8 cellular contexts compared by ENCODE assay signal in the genomic region with DNA sequence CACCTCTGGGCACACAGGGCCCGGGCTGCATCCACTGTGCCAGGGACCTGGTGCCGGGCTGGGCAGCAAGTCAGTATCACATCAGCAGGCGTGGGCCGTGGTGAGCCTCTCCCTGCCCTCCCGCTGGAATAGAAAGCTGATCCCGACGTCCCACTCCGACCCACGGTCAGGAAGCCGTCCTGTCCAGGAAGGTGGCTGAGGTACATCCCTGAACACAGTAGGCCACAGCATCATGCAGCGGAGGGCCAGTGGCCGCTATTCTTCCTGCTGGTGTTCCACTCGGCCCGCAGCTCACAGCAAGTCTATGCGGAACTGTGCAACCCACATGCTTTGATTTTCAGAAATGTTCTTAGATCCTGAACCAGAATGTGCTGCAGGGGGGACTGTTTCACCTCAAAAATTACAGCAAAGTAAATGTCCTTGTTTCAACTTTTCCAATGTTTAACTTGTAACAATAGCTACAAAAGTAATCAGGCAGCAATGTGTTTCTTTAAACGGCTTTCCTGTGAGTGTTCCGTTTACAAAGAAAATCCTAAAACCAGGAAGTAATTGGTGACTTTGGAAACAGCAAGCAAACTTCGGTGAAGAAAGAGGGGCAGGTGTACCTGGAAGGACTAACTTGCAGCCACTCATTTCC. TPM values are rescaled to one million over a fixed set of nuclear protein-coding genes. Genes with fewer than 3 reads are reported as not detected.
A peak's percentile ranks its signal among the peaks of the same experiment; 100 is the strongest.
DNase-seq lines count a peak whose midpoint lies in the region; ATAC-seq and TF ChIP-seq lines count a peak whose summit lies in the region.

No MANE protein-coding gene starts in this region.

- intact Hi-C loops in activated T-helper 2 cell treated with anti-CD3 and anti-CD28 coated beads, Interferon-gamma antibody, Interleukin-2, Interleukin-4, amounts not matched to agents 10 μg/mL and 5 μg/mL and 100 μg/mL, durations not matched to agents 14 hours and 24 hours and 36 hours (cut with micrococcal nuclease): loop anchor here (2.0 to 10.0 kb wide), 2 partner anchors 21 to 129 kb away; no protein-coding TSS in a partner anchor
- intact Hi-C loops in spleen (cut with DNase I; ENCODE audit: low total_unique reads): no loop called here

- peaks cover 0 to 12% (median 0%) of the 10 kb centered on the region in 7 donors for H3K27me3 ChIP-seq in spleen (replicated peaks in 1 of 7)

- peak overlapping the region; percentile 35 for H3K4me3 ChIP-seq in HFF-Myc (replicated peaks; ENCODE audit: low read depth, low read length)
- peak overlapping the region; percentile 49 for H3K4me3 ChIP-seq in iPS-18c (ENCODE audit: insufficient read depth, low read depth, low read length)
- peak overlapping the region; percentile 58 to 86 (median 74) for H3K4me3 ChIP-seq in spleen

- no peaks in the 10 kb centered on the region for H3K36me3 Mint-ChIP-seq in activated T-helper 2 cell treated with anti-CD3 and anti-CD28 coated beads, Interferon-gamma antibody, Interleukin-2, Interleukin-4, amounts not matched to agents 10 μg/mL and 5 μg/mL and 100 μg/mL, durations not matched to agents 14 hours and 24 hours and 36 hours (ENCODE audit: low read depth)

- no peak for TF ChIP-seq POLR2A in spleen (IDR thresholded peaks at IDR 0.05)

- H3K9me3 Mint-ChIP-seq in activated T-helper 2 cell treated with anti-CD3 and anti-CD28 coated beads, Interferon-gamma antibody, Interleukin-2, Interleukin-4, amounts not matched to agents 10 μg/mL and 5 μg/mL and 100 μg/mL, durations not matched to agents 14 hours and 24 hours and 36 hours: no peaks in the 10 kb centered on the region

- DNase-seq in HFF-Myc (ENCODE audit: extremely low read depth, low read depth) (no peak), spleen (peak; percentile 78), RPMI8226 (no peak), DMS153 (lab: John Stamatoyannopoulos, UW) (no peak), glomerular visceral epithelial cell (ENCODE audit: extremely low spot score) (no peak)
- DNase-seq in activated T-helper 2 cell treated with anti-CD3 and anti-CD28 coated beads, Interferon-gamma antibody, Interleukin-2, Interleukin-4, amounts not matched to agents 10 μg/mL and 5 μg/mL and 100 μg/mL, durations not matched to agents 14 hours and 24 hours and 36 hours (ENCODE audit: low spot score): no peak

- 42 to 51% (median 46%) methylated on average over 10 to 18 of the region's 18 CpGs for WGBS in spleen, 5 donors

- no peak for ATAC-seq in GM21529 (IDR thresholded peaks at IDR 0.05; ENCODE audit: unreplicated experiment)

- H3K36me3 ChIP-seq in spleen: no peaks in the 10 kb centered on the region

- H3K9me3 ChIP-seq in iPS-18c (ENCODE audit: control insufficient read depth, insufficient read depth, low read length) (no peaks in the 10 kb centered on the region), spleen (no peaks in the 10 kb centered on the region)

- peak overlapping the region; percentile 65 for H3K27ac Mint-ChIP-seq in activated T-helper 2 cell treated with anti-CD3 and anti-CD28 coated beads, Interferon-gamma antibody, Interleukin-2, Interleukin-4, amounts not matched to agents 10 μg/mL and 5 μg/mL and 100 μg/mL, durations not matched to agents 14 hours and 24 hours and 36 hours

- peak overlapping the region; percentile 39 to 88 (median 78) for H3K27ac ChIP-seq in spleen

- H3K4me1 ChIP-seq in spleen: peaks cover 18 to 84% (median 59%) of the 10 kb centered on the region in 6 donors

- H3K27me3 Mint-ChIP-seq in activated T-helper 2 cell treated with anti-CD3 and anti-CD28 coated beads, Interferon-gamma antibody, Interleukin-2, Interleukin-4, amounts not matched to agents 10 μg/mL and 5 μg/mL and 100 μg/mL, durations not matched to agents 14 hours and 24 hours and 36 hours (ENCODE audit: low read depth): no peaks in the 10 kb centered on the region

- H3K4me1 Mint-ChIP-seq in activated T-helper 2 cell treated with anti-CD3 and anti-CD28 coated beads, Interferon-gamma antibody, Interleukin-2, Interleukin-4, amounts not matched to agents 10 μg/mL and 5 μg/mL and 100 μg/mL, durations not matched to agents 14 hours and 24 hours and 36 hours (ENCODE audit: low read depth): peaks cover 51% of the 10 kb centered on the region

- no peak for TF ChIP-seq CTCF in HFF-Myc (IDR thresholded peaks at IDR 0.05; ENCODE audit: low read depth, low read length, missing control alignments)
- no peak for TF ChIP-seq CTCF in spleen (IDR thresholded peaks at IDR 0.05 in 8 of 11, conservative IDR thresholded peaks at IDR 0.05 in 3 of 11)

- H3K4me3 Mint-ChIP-seq in activated T-helper 2 cell treated with anti-CD3 and anti-CD28 coated beads, Interferon-gamma antibody, Interleukin-2, Interleukin-4, amounts not matched to agents 10 μg/mL and 5 μg/mL and 100 μg/mL, durations not matched to agents 14 hours and 24 hours and 36 hours (ENCODE audit: low read depth): peak overlapping the region; percentile 68

RNA-seq across cellular contexts. Expression of a gene that starts 0.7 kb away (rescaled TPM):
- 5.6 and 6.7 TPM in 2 replicates for total RNA-seq in activated T-helper 2 cell treated with anti-CD3 and anti-CD28 coated beads, Interferon-gamma antibody, Interleukin-2, Interleukin-4, amounts not matched to agents 10 μg/mL and 5 μg/mL and 100 μg/mL, durations not matched to agents 14 hours and 24 hours and 36 hours
- total RNA-seq in spleen: 10 to 100 TPM in 5 of 7 donors, 1 to 10 TPM in 2; 7.1 to 19.2 (median 13.3) TPM
- polyA plus RNA-seq in spleen: 1 to 10 TPM; 3.9 to 7.3 (median 5.0) TPM

RNA-seq across cellular contexts. Expression of a gene that starts 44.2 kb away (rescaled TPM):
- total RNA-seq in activated T-helper 2 cell treated with anti-CD3 and anti-CD28 coated beads, Interferon-gamma antibody, Interleukin-2, Interleukin-4, amounts not matched to agents 10 μg/mL and 5 μg/mL and 100 μg/mL, durations not matched to agents 14 hours and 24 hours and 36 hours: 0.37 and 0.46 TPM in 2 replicates
- 10 to 100 TPM in 1 of 7 donors, 1 to 10 TPM in 6; 3.0 to 14.2 (median 6.1) TPM for total RNA-seq in spleen
- polyA plus RNA-seq in spleen: 1 to 10 TPM; 3.7 to 6.4 (median 3.9) TPM
